ENCODE assay signal across 2 cellular contexts in genomic region chr2:121907905-121908304, GRCh38.
TF ChIP-seq lines count a peak whose summit lies in the region.

No MANE protein-coding gene starts in this region.

TF ChIP-seq in A549, 52 proteins besides CTCF, POLR2A, EP300 and RAD21 (continued from another document):
- TF ChIP-seq RARB (CRISPR knock-in tag; IDR thresholded peaks at IDR 0.05): no peak

TF ChIP-seq in H1, 55 proteins besides CTCF, POLR2A, EP300 and RAD21:
- TF ChIP-seq ATF3 (IDR thresholded peaks at IDR 0.05; ENCODE audit: insufficient read depth, low read depth, low read length): no peak
- TF ChIP-seq NRF1 (IDR thresholded peaks at IDR 0.05; ENCODE audit: low read depth, low read length): no peak
- TF ChIP-seq KDM5A (IDR thresholded peaks at IDR 0.05; ENCODE audit: low read length): no peak
- TF ChIP-seq E2F6 (IDR thresholded peaks at IDR 0.05): no peak
